19 cellular contexts compared by ENCODE assay signal in the genomic region with DNA sequence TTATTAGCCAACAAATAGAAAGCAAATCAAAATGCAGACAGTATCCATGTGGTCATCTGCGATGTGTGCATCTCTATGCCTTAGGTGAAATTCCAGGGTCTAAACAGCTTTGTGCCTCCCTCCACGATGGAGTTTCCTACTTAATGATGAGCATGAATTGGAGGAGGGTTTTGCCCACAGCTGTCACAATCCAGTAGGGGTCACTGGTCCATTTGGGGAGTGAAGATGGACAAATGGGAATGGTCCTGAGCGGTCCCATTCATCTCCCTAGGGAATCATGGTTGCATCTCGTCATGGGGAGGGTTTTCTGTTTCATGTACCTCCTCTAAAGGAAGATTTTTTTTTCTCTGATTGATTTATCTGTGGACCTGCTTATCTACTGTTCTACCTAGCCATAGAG.
"Had no signal": no experiment of that assay in that cellular context is flagged by ENCODE, and none has a peak within 500 bp of the region (broad histone marks: within the 10 kb centered on the region; RNA-seq: fewer than 3 reads in every experiment).

No MANE protein-coding gene starts in this region.

- ATAC-seq: activated CD4-positive, alpha-beta T cell treated with anti-CD3 and anti-CD28 coated beads for 36 hours; body of pancreas; effector memory CD8-positive, alpha-beta T cell; left lung; stimulated activated memory B cell treated with anti-CD40 and anti-IgM and Interleukin-4, amounts not matched to agents 10 μg/mL and 1 μg/mL and 100 μg/mL, for 72 hours; upper lobe of right lung had no signal

- H3K4me1 Mint-ChIP-seq: activated CD4-positive, alpha-beta T cell treated with anti-CD3 and anti-CD28 coated beads for 36 hours; stimulated activated memory B cell treated with anti-CD40 and anti-IgM and Interleukin-4, amounts not matched to agents 10 μg/mL and 1 μg/mL and 100 μg/mL, for 72 hours had no signal

- H3K27me3 Mint-ChIP-seq: activated CD4-positive, alpha-beta T cell treated with anti-CD3 and anti-CD28 coated beads for 36 hours; effector memory CD8-positive, alpha-beta T cell; stimulated activated memory B cell treated with anti-CD40 and anti-IgM and Interleukin-4, amounts not matched to agents 10 μg/mL and 1 μg/mL and 100 μg/mL, for 72 hours had no signal

- H3K4me3 Mint-ChIP-seq: activated CD4-positive, alpha-beta T cell treated with anti-CD3 and anti-CD28 coated beads for 36 hours; effector memory CD8-positive, alpha-beta T cell; nephron progenitor cell; stimulated activated memory B cell treated with anti-CD40 and anti-IgM and Interleukin-4, amounts not matched to agents 10 μg/mL and 1 μg/mL and 100 μg/mL, for 72 hours had no signal

- H3K9me3 ChIP-seq: body of pancreas, left lung, thoracic aorta, upper lobe of right lung had no signal

- H3K9me3 Mint-ChIP-seq: activated T-helper 2 cell treated with anti-CD3 and anti-CD28 coated beads, Interferon-gamma antibody, Interleukin-2, Interleukin-4, amounts not matched to agents 10 μg/mL and 5 μg/mL and 100 μg/mL, durations not matched to agents 14 hours and 24 hours and 36 hours; nephron progenitor cell had no signal

- H3K4me3 ChIP-seq: body of pancreas, left lung, skin epidermis, thoracic aorta, upper lobe of right lung had no signal

- H3K36me3 ChIP-seq: left lung, thoracic aorta, upper lobe of right lung had no signal

- H3K4me1 ChIP-seq: left lung had no signal

- H3K27me3 ChIP-seq: body of pancreas, left lung, upper lobe of right lung had no signal

- H3K36me3 Mint-ChIP-seq: stimulated activated memory B cell treated with anti-CD40 and anti-IgM and Interleukin-4, amounts not matched to agents 10 μg/mL and 1 μg/mL and 100 μg/mL, for 72 hours had no signal

- H3K27ac ChIP-seq: body of pancreas, left lung, skin epidermis, thoracic aorta, upper lobe of right lung had no signal

- H3K27ac Mint-ChIP-seq: activated CD4-positive, alpha-beta T cell treated with anti-CD3 and anti-CD28 coated beads for 36 hours; activated T-helper 2 cell treated with anti-CD3 and anti-CD28 coated beads, Interferon-gamma antibody, Interleukin-2, Interleukin-4, amounts not matched to agents 10 μg/mL and 5 μg/mL and 100 μg/mL, durations not matched to agents 14 hours and 24 hours and 36 hours; effector memory CD8-positive, alpha-beta T cell; stimulated activated memory B cell treated with anti-CD40 and anti-IgM and Interleukin-4, amounts not matched to agents 10 μg/mL and 1 μg/mL and 100 μg/mL, for 72 hours had no signal

- DNase-seq: activated CD4-positive, alpha-beta T cell treated with anti-CD3 and anti-CD28 coated beads for 36 hours; activated CD4-positive, alpha-beta T cell treated with anti-CD3 and anti-CD28 coated beads, Interleukin-2, amount 50 U/mL, for 48 hours; activated naive CD4-positive, alpha-beta T cell treated with Interleukin-2 at 50 U/mL for 16 hours; body of pancreas; effector memory CD8-positive, alpha-beta T cell; foreskin fibroblast; hypothalamus; left lung; midbrain; nephron progenitor cell; retina; stimulated activated CD4-positive, alpha-beta T cell treated with anti-CD3 and anti-CD28 coated beads, Interleukin-2, amount 100 ng/mL, for 48 hours; SW 1271; T-helper 2 cell; upper lobe of right lung had no signal
